ENCODE assay signal across 22 cellular contexts in the genomic region with DNA sequence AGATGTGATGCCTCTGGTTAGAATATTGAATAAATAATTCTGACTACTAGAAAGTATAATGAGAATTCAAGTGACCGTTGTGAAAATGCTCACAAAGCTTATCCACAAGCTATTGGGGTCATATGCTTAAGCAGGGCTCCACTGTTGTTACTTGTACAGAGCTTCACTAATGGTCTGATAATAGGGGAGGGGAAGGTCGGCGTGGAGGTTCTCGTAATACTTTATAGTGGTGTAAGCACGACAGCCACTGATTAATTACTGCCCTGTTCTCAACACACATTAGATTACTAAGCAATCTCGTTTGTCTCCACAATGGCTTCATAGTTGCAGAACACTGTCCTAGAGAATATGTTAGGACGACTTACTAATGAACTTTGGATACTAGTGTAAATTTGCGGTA. TPM values are rescaled to one million over a fixed set of nuclear protein-coding genes. Genes with fewer than 3 reads are reported as not detected.
DNase-seq lines count a peak whose midpoint lies in the region; ATAC-seq and TF ChIP-seq lines count a peak whose summit lies in the region.
"Had no signal": no experiment of that assay in that cellular context is flagged by ENCODE, and none has a peak within 500 bp of the region (broad histone marks: within the 10 kb centered on the region; RNA-seq: fewer than 3 reads in every experiment).

No MANE protein-coding gene starts in this region.

- H3K27ac ChIP-seq in substantia nigra (ENCODE audit: low read depth, low read length, poor library complexity, severe bottlenecking) (peak overlapping the region; percentile 80), vagina (no peak overlapping the region)
- H3K27ac ChIP-seq: sigmoid colon had no signal

- H3K27me3 Mint-ChIP-seq in brain (peaks cover 35% of the 10 kb centered on the region), CD14-positive monocyte (ENCODE audit: low read depth in 3 of 3) (no peaks in the 10 kb centered on the region)
- H3K27me3 Mint-ChIP-seq: activated CD8-positive, alpha-beta T cell treated with anti-CD3 and anti-CD28 coated beads for 36 hours had no signal

- H3K9me3 Mint-ChIP-seq in brain = no peaks in the 10 kb centered on the region
- H3K9me3 Mint-ChIP-seq in CD14-positive monocyte = no peaks in the 10 kb centered on the region
- H3K9me3 Mint-ChIP-seq: activated CD8-positive, alpha-beta T cell treated with anti-CD3 and anti-CD28 coated beads for 36 hours; activated naive CD8-positive, alpha-beta T cell treated with anti-CD3 and anti-CD28 coated beads for 36 hours; activated T-cell treated with anti-CD3 and anti-CD28 coated beads, Interleukin-2, amount 50 U/mL, for 24 hours; stimulated activated naive CD8-positive, alpha-beta T cell treated with anti-CD3 and anti-CD28 coated beads, Interleukin-15, Interleukin-2, amounts not matched to agents 100 ng/mL and 50 ng/mL, for 24 hours had no signal

- H3K27me3 ChIP-seq in vagina = no peaks in the 10 kb centered on the region
- H3K27me3 ChIP-seq: breast epithelium, sigmoid colon had no signal

- H3K4me1 Mint-ChIP-seq in brain (peaks cover 32% of the 10 kb centered on the region), CD14-positive monocyte (no peaks in the 10 kb centered on the region)
- H3K4me1 Mint-ChIP-seq: activated naive CD8-positive, alpha-beta T cell treated with anti-CD3 and anti-CD28 coated beads for 36 hours had no signal

- H3K36me3 ChIP-seq in vagina = no peaks in the 10 kb centered on the region
- H3K36me3 ChIP-seq: breast epithelium, sigmoid colon had no signal

- H3K36me3 Mint-ChIP-seq in brain (no peaks in the 10 kb centered on the region), CD14-positive monocyte (no peaks in the 10 kb centered on the region)
- H3K36me3 Mint-ChIP-seq: activated naive CD8-positive, alpha-beta T cell treated with anti-CD3 and anti-CD28 coated beads for 36 hours had no signal

- H3K9me3 ChIP-seq in vagina = no peaks in the 10 kb centered on the region
- H3K9me3 ChIP-seq: breast epithelium, Caco-2, sigmoid colon had no signal

- H3K27ac Mint-ChIP-seq in brain (peak overlapping the region in 2 of 5 experiments; percentile 47 to 56), CD14-positive monocyte (no peak overlapping the region)
- H3K27ac Mint-ChIP-seq: activated CD8-positive, alpha-beta T cell treated with anti-CD3 and anti-CD28 coated beads for 36 hours; activated naive CD8-positive, alpha-beta T cell treated with anti-CD3 and anti-CD28 coated beads for 36 hours; activated T-cell treated with anti-CD3 and anti-CD28 coated beads, Interleukin-2, amount 50 U/mL, for 24 hours; stimulated activated naive CD8-positive, alpha-beta T cell treated with anti-CD3 and anti-CD28 coated beads, Interleukin-15, Interleukin-2, amounts not matched to agents 100 ng/mL and 50 ng/mL, for 24 hours had no signal

- intact Hi-C loops in CD14-positive monocyte (cut with micrococcal nuclease) (no loop called here), vagina (cut with DNase I) (no loop called here)

- peak overlapping the region in 3 of 5 experiments; percentile 38 to 57 (median 49) for H3K4me3 Mint-ChIP-seq in brain
- H3K4me3 Mint-ChIP-seq in CD14-positive monocyte = no peak overlapping the region
- H3K4me3 Mint-ChIP-seq: activated CD8-positive, alpha-beta T cell treated with anti-CD3 and anti-CD28 coated beads for 36 hours; activated naive CD8-positive, alpha-beta T cell treated with anti-CD3 and anti-CD28 coated beads for 36 hours; activated T-cell treated with anti-CD3 and anti-CD28 coated beads, Interleukin-2, amount 50 U/mL, for 24 hours; stimulated activated naive CD8-positive, alpha-beta T cell treated with anti-CD3 and anti-CD28 coated beads, Interleukin-15, Interleukin-2, amounts not matched to agents 100 ng/mL and 50 ng/mL, for 24 hours had no signal

- no peak for ATAC-seq in GM21786 (IDR thresholded peaks at IDR 0.05; ENCODE audit: unreplicated experiment)
- ATAC-seq in GM18520 (IDR thresholded peaks at IDR 0.05; ENCODE audit: unreplicated experiment) = no peak
- ATAC-seq: activated CD8-positive, alpha-beta T cell treated with anti-CD3 and anti-CD28 coated beads for 36 hours had no signal

- TF ChIP-seq POLR2A in vagina (IDR thresholded peaks at IDR 0.05) = no peak

- no peaks in the 10 kb centered on the region for H3K4me1 ChIP-seq in vagina
- H3K4me1 ChIP-seq: breast epithelium, Caco-2, sigmoid colon had no signal

- H3K4me3 ChIP-seq in vagina = no peak overlapping the region
- H3K4me3 ChIP-seq: sigmoid colon had no signal

- TF ChIP-seq CTCF in brain (conservative IDR thresholded peaks at IDR 0.05) (no peak), CD14-positive monocyte (IDR thresholded peaks at IDR 0.05) (no peak), vagina (IDR thresholded peaks at IDR 0.05) (no peak)

- peak; percentile 96 for DNase-seq in NCI-H82 (lab: John Stamatoyannopoulos, UW)
- peak; percentile 65 for DNase-seq in inferior parietal cortex (ENCODE audit: extremely low spot score)
- peak in 2 of 49 donors; percentile 12 to 19 for DNase-seq in substantia nigra (lab: John Stamatoyannopoulos, UW)
- DNase-seq in CD14-positive monocyte (ENCODE audit: low spot score) = no peak
- DNase-seq in vagina (ENCODE audit: extremely low spot score in 2 of 2) = no peak
- DNase-seq: activated CD8-positive, alpha-beta T cell treated with anti-CD3 and anti-CD28 coated beads for 36 hours; activated naive CD8-positive, alpha-beta T cell treated with anti-CD3 and anti-CD28 coated beads for 36 hours; activated T-cell treated with anti-CD3 and anti-CD28 coated beads, Interleukin-2, amount 50 U/mL, for 24 hours; Caco-2; effector CD8-positive, alpha-beta T cell; H7; NCI-H187; NCI-H345; sigmoid colon; stimulated activated CD4-positive, alpha-beta T cell treated with anti-CD3 and anti-CD28 coated beads, Interleukin-1b, Interleukin-23, amount 100 ng/mL, for 48 hours; T-helper 1 cell had no signal

RNA-seq across cellular contexts. Expression of a gene that starts 11.6 kb away (rescaled TPM):
- polyA plus RNA-seq in brain (ENCODE audit: insufficient read depth, low read depth, low replicate concordance) = 3.7 TPM
- not detected for polyA plus RNA-seq in CD14-positive monocyte
- total RNA-seq in vagina = 12.0 TPM
- total RNA-seq: activated CD8-positive, alpha-beta T cell treated with anti-CD3 and anti-CD28 coated beads for 36 hours; activated naive CD8-positive, alpha-beta T cell treated with anti-CD3 and anti-CD28 coated beads for 36 hours; Caco-2 had no signal
- polyA plus RNA-seq: keratinocyte had no signal

Comparison
In these comparisons a context has a peak if more than half of its experiments do, and no peak if none do; other contexts are left out.
1. DNase-seq: peak in NCI-H82 (single experiment) and inferior parietal cortex (single experiment); none in CD14-positive monocyte (single experiment) and vagina (0 of 2).
2. H3K4me3 Mint-ChIP-seq: peak in brain (3 of 5); none in CD14-positive monocyte (0 of 2).